ENCODE assay signal across 33 cellular contexts in the genomic region with DNA sequence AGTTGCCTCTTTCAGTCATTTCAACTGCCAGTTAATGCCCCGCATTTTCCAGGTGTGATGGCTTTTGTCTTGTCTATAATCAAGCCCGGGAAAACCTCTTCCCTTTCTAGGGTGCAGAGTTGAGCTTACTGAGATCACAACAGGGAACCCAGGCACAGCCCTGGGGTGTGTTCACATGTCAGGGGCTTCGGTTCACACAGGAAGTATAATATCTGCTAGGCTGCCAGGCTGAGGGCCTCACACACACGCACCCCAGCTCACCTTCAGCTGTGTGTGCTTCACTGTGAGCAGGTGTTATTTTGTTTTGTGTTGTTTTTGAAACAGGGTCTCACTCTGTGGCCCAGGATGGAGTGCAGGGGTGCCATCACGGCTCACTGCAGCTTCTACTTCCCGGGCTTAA. TPM values are rescaled to one million over a fixed set of nuclear protein-coding genes. Genes with fewer than 3 reads are reported as not detected.
A peak's percentile ranks its signal among the peaks of the same experiment; 100 is the strongest.
DNase-seq lines count a peak whose midpoint lies in the region; ATAC-seq and TF ChIP-seq lines count a peak whose summit lies in the region.
"Had no signal": no experiment of that assay in that cellular context is flagged by ENCODE, and none has a peak within 500 bp of the region (broad histone marks: within the 10 kb centered on the region; RNA-seq: fewer than 3 reads in every experiment).

No MANE protein-coding gene starts in this region.

- no peak overlapping the region for H3K27ac Mint-ChIP-seq in naive thymus-derived CD4-positive, alpha-beta T cell
- no peak overlapping the region for H3K27ac Mint-ChIP-seq in activated CD4-positive, alpha-beta memory T cell treated with anti-CD3 and anti-CD28 coated beads for 36 hours
- no peak overlapping the region for H3K27ac Mint-ChIP-seq in activated CD4-positive, alpha-beta T cell treated with anti-CD3 and anti-CD28 coated beads, Interleukin-2, amount 10 ng/mL, durations not matched to agents 24 days and 14 days
- H3K27ac Mint-ChIP-seq: GM23338 had no signal

- peak; percentile 14 for DNase-seq in GM12865 (ENCODE audit: low read depth)
- peak; percentile 24 for DNase-seq in UCSD-AML1 (lab: John Stamatoyannopoulos, UW; ENCODE audit: unreplicated experiment)
- DNase-seq in naive thymus-derived CD4-positive, alpha-beta T cell, result no peak
- no peak for DNase-seq in activated CD4-positive, alpha-beta memory T cell treated with anti-CD3 and anti-CD28 coated beads for 36 hours
- DNase-seq in NCI-H1105 (lab: John Stamatoyannopoulos, UW), result no peak
- no peak for DNase-seq in NCI-H146 (lab: John Stamatoyannopoulos, UW)
- no peak for DNase-seq in activated CD4-positive, alpha-beta T cell treated with anti-CD3 and anti-CD28 coated beads, Interleukin-2, amount 10 ng/mL, durations not matched to agents 24 days and 14 days
- DNase-seq: activated naive CD4-positive, alpha-beta T cell treated with Interleukin-2 at 50 U/mL for 16 hours; activated T-cell treated with anti-CD3 and anti-CD28 coated beads, Interleukin-2, amount 50 U/mL, for 1 hour; amygdala; colonic mucosa; EL; foreskin keratinocyte; heart left ventricle; midbrain; NCI-H2081; NCI-H345; NCI-H748 treated with DMSO at 0.1 percent for 48 hours; right cardiac atrium; SJCRH30; stimulated activated CD4-positive, alpha-beta T cell treated with anti-CD3 and anti-CD28 coated beads, Interleukin-2, amount 100 ng/mL, for 48 hours; stimulated activated naive B cell treated with anti-CD40 and anti-IgM and Interleukin-4, amounts not matched to agents 10 μg/mL and 1 μg/mL and 100 μg/mL, for 72 hours had no signal

- H3K36me3 Mint-ChIP-seq in naive thymus-derived CD4-positive, alpha-beta T cell, result peaks cover 0 to 11% (median 0%) of the 10 kb centered on the region in 5 donors
- no peaks in the 10 kb centered on the region for H3K36me3 Mint-ChIP-seq in activated CD4-positive, alpha-beta memory T cell treated with anti-CD3 and anti-CD28 coated beads for 36 hours
- H3K36me3 Mint-ChIP-seq in activated CD4-positive, alpha-beta T cell treated with anti-CD3 and anti-CD28 coated beads, Interleukin-2, amount 10 ng/mL, durations not matched to agents 24 days and 14 days (ENCODE audit: low read depth), result no peaks in the 10 kb centered on the region

- no peaks in the 10 kb centered on the region for H3K9me3 ChIP-seq in BLaER1
- H3K9me3 ChIP-seq in naive thymus-derived CD4-positive, alpha-beta T cell (ENCODE audit: control insufficient read depth in 2 of 3, low read length in 3 of 3), result no peaks in the 10 kb centered on the region
- H3K9me3 ChIP-seq: colonic mucosa, heart left ventricle, SJCRH30 had no signal

- H3K4me1 ChIP-seq in BLaER1, result peaks cover 66% of the 10 kb centered on the region
- H3K4me1 ChIP-seq in naive thymus-derived CD4-positive, alpha-beta T cell (ENCODE audit: control insufficient read depth in 2 of 2, insufficient read depth in 2 of 2, low read length in 2 of 2), result peaks cover 0 to 49% of the 10 kb centered on the region in 2 donors
- H3K4me1 ChIP-seq: colonic mucosa had no signal

- peak overlapping the region; percentile 16; the same call in 1 of the 2 replicates for H3K9ac ChIP-seq in BLaER1

- ATAC-seq in naive thymus-derived CD4-positive, alpha-beta T cell, result peak; percentile 88
- ATAC-seq: esophagus mucosa; foreskin keratinocyte; GM23338; heart left ventricle; right cardiac atrium; stimulated activated naive B cell treated with anti-CD40 and anti-IgM and Interleukin-4, amounts not matched to agents 10 μg/mL and 1 μg/mL and 100 μg/mL, for 72 hours had no signal

- CTCF ChIA-PET in naive thymus-derived CD4-positive, alpha-beta T cell (lab: Charles Lee), result no interaction called here
- CTCF ChIA-PET in activated CD4-positive, alpha-beta memory T cell treated with anti-CD3 and anti-CD28 coated beads for 36 hours (lab: Charles Lee), result interaction anchor here (1.1 to 1.2 kb wide), 2 partner anchors 28 to 419 kb away, joined by 3 to 5 read pairs; no protein-coding TSS in a partner anchor

- intact Hi-C loops in naive thymus-derived CD4-positive, alpha-beta T cell (cut with micrococcal nuclease), result no loop called here
- intact Hi-C loops in activated CD4-positive, alpha-beta memory T cell treated with anti-CD3 and anti-CD28 coated beads for 36 hours (cut with micrococcal nuclease), result no loop called here
- intact Hi-C loops in activated CD4-positive, alpha-beta T cell treated with anti-CD3 and anti-CD28 coated beads, Interleukin-2, amount 10 ng/mL, durations not matched to agents 24 days and 14 days (cut with micrococcal nuclease), result no loop called here

- no peak overlapping the region for H3K4me3 Mint-ChIP-seq in naive thymus-derived CD4-positive, alpha-beta T cell
- no peak overlapping the region for H3K4me3 Mint-ChIP-seq in activated CD4-positive, alpha-beta memory T cell treated with anti-CD3 and anti-CD28 coated beads for 36 hours
- H3K4me3 Mint-ChIP-seq in activated CD4-positive, alpha-beta T cell treated with anti-CD3 and anti-CD28 coated beads, Interleukin-2, amount 10 ng/mL, durations not matched to agents 24 days and 14 days, result no peak overlapping the region
- H3K4me3 Mint-ChIP-seq: GM23338; stimulated activated naive B cell treated with anti-CD40 and anti-IgM and Interleukin-4, amounts not matched to agents 10 μg/mL and 1 μg/mL and 100 μg/mL, for 72 hours had no signal

- H4K20me1 ChIP-seq in BLaER1, result no peaks in the 10 kb centered on the region

- peaks cover 0 to 26% (median 0%) of the 10 kb centered on the region in 7 donors for H3K4me1 Mint-ChIP-seq in naive thymus-derived CD4-positive, alpha-beta T cell
- H3K4me1 Mint-ChIP-seq in activated CD4-positive, alpha-beta memory T cell treated with anti-CD3 and anti-CD28 coated beads for 36 hours (ENCODE audit: low read depth), result no peaks in the 10 kb centered on the region
- no peaks in the 10 kb centered on the region for H3K4me1 Mint-ChIP-seq in activated CD4-positive, alpha-beta T cell treated with anti-CD3 and anti-CD28 coated beads, Interleukin-2, amount 10 ng/mL, durations not matched to agents 24 days and 14 days

- no peak for TF ChIP-seq CTCF in GM12865 (IDR thresholded peaks at IDR 0.05; ENCODE audit: insufficient read depth, low read depth, low read length, missing control alignments)

- H3K27me3 ChIP-seq in BLaER1, result no peaks in the 10 kb centered on the region
- no peaks in the 10 kb centered on the region for H3K27me3 ChIP-seq in naive thymus-derived CD4-positive, alpha-beta T cell (ENCODE audit: control insufficient read depth in 2 of 2, insufficient read depth in 2 of 2, low read length in 2 of 2)
- H3K27me3 ChIP-seq: colonic mucosa, heart left ventricle had no signal

- H3K9me3 Mint-ChIP-seq in naive thymus-derived CD4-positive, alpha-beta T cell, result no peaks in the 10 kb centered on the region
- no peaks in the 10 kb centered on the region for H3K9me3 Mint-ChIP-seq in activated CD4-positive, alpha-beta memory T cell treated with anti-CD3 and anti-CD28 coated beads for 36 hours
- H3K9me3 Mint-ChIP-seq in activated CD4-positive, alpha-beta T cell treated with anti-CD3 and anti-CD28 coated beads, Interleukin-2, amount 10 ng/mL, durations not matched to agents 24 days and 14 days, result no peaks in the 10 kb centered on the region
- H3K9me3 Mint-ChIP-seq: GM23338; stimulated activated naive B cell treated with anti-CD40 and anti-IgM and Interleukin-4, amounts not matched to agents 10 μg/mL and 1 μg/mL and 100 μg/mL, for 72 hours had no signal

- no peak overlapping the region for H3K4me3 ChIP-seq in BLaER1
- H3K4me3 ChIP-seq in GM12865 (ENCODE audit: low read depth, low read length), result no peak overlapping the region
- no peak overlapping the region for H3K4me3 ChIP-seq in naive thymus-derived CD4-positive, alpha-beta T cell (ENCODE audit: low read length)
- H3K4me3 ChIP-seq: colonic mucosa, GM23338, heart left ventricle, SJCRH30 had no signal

- no peaks in the 10 kb centered on the region for H3K27me3 Mint-ChIP-seq in naive thymus-derived CD4-positive, alpha-beta T cell
- no peaks in the 10 kb centered on the region for H3K27me3 Mint-ChIP-seq in activated CD4-positive, alpha-beta memory T cell treated with anti-CD3 and anti-CD28 coated beads for 36 hours
- no peaks in the 10 kb centered on the region for H3K27me3 Mint-ChIP-seq in activated CD4-positive, alpha-beta T cell treated with anti-CD3 and anti-CD28 coated beads, Interleukin-2, amount 10 ng/mL, durations not matched to agents 24 days and 14 days
- H3K27me3 Mint-ChIP-seq: stimulated activated naive B cell treated with anti-CD40 and anti-IgM and Interleukin-4, amounts not matched to agents 10 μg/mL and 1 μg/mL and 100 μg/mL, for 72 hours had no signal

- peak overlapping the region; percentile 88 for H3K27ac ChIP-seq in BLaER1
- H3K27ac ChIP-seq in naive thymus-derived CD4-positive, alpha-beta T cell (ENCODE audit: low read depth, low read length), result no peak overlapping the region
- H3K27ac ChIP-seq: C4-2B, colonic mucosa, foreskin keratinocyte, heart left ventricle, SJCRH30 had no signal

- no peaks in the 10 kb centered on the region; the same call in 1 of the 2 replicates for H3K36me3 ChIP-seq in BLaER1
- no peaks in the 10 kb centered on the region for H3K36me3 ChIP-seq in naive thymus-derived CD4-positive, alpha-beta T cell (ENCODE audit: control insufficient read depth in 2 of 3, insufficient read depth in 3 of 3, low read length in 3 of 3)
- H3K36me3 ChIP-seq: colonic mucosa, heart left ventricle, SJCRH30 had no signal

- peak overlapping the region; percentile 97 for H3K4me2 ChIP-seq in BLaER1
- H3K4me2 ChIP-seq: GM23338 had no signal

- POLR2A ChIA-PET in naive thymus-derived CD4-positive, alpha-beta T cell (lab: Charles Lee), result no interaction called here
- POLR2A ChIA-PET in activated CD4-positive, alpha-beta memory T cell treated with anti-CD3 and anti-CD28 coated beads for 36 hours (lab: Charles Lee), result no interaction called here

RNA-seq across cellular contexts. Expression of gene SOX10, which starts 9.7 kb away (rescaled TPM):
- total RNA-seq in naive thymus-derived CD4-positive, alpha-beta T cell, result not detected
- polyA plus RNA-seq in naive thymus-derived CD4-positive, alpha-beta T cell, result not detected
- total RNA-seq in activated CD4-positive, alpha-beta memory T cell treated with anti-CD3 and anti-CD28 coated beads for 36 hours, result not detected
- total RNA-seq in activated CD4-positive, alpha-beta T cell treated with anti-CD3 and anti-CD28 coated beads, Interleukin-2, amount 10 ng/mL, durations not matched to agents 24 days and 14 days, result not detected in 2 replicates
- total RNA-seq: bronchial epithelial cell; foreskin keratinocyte; kidney epithelial cell; SJCRH30; T-helper 1 cell treated with Interleukin-12 subunit alpha and Interleukin-12 subunit beta and Interleukin-4 antibody, amounts not matched to agents 30 ng/mL and 1 ng/mL, for 36 hours had no signal
- polyA plus RNA-seq: AG04450, neural cell had no signal

RNA-seq across cellular contexts. Expression of gene POLR2F, which starts 40.5 kb away (rescaled TPM):
- 10 to 100 TPM; 25.9 to 67.8 (median 43.9) TPM for total RNA-seq in naive thymus-derived CD4-positive, alpha-beta T cell
- 100 to 1,000 TPM; 108 to 137 TPM for polyA plus RNA-seq in naive thymus-derived CD4-positive, alpha-beta T cell
- total RNA-seq in activated CD4-positive, alpha-beta memory T cell treated with anti-CD3 and anti-CD28 coated beads for 36 hours, result 10 to 100 TPM; 67.7 to 74.9 TPM
- total RNA-seq in activated CD4-positive, alpha-beta T cell treated with anti-CD3 and anti-CD28 coated beads, Interleukin-2, amount 10 ng/mL, durations not matched to agents 24 days and 14 days, result 113 TPM in 2 replicates

RNA-seq across cellular contexts. Expression of gene C22orf23, which starts 40.6 kb away (rescaled TPM):
- total RNA-seq in naive thymus-derived CD4-positive, alpha-beta T cell, result under 1 TPM in 1 of 5 experiments, not detected in 4; 0.31 TPM
- not detected for polyA plus RNA-seq in naive thymus-derived CD4-positive, alpha-beta T cell
- under 1 TPM in 1 of 2 experiments, not detected in 1; 0.14 TPM for total RNA-seq in activated CD4-positive, alpha-beta memory T cell treated with anti-CD3 and anti-CD28 coated beads for 36 hours
- total RNA-seq in activated CD4-positive, alpha-beta T cell treated with anti-CD3 and anti-CD28 coated beads, Interleukin-2, amount 10 ng/mL, durations not matched to agents 24 days and 14 days, result 0.37 TPM in 1 of 2 replicates, not detected in the other
- total RNA-seq: bronchial epithelial cell; colonic mucosa; esophagus mucosa; kidney epithelial cell; lower leg skin; SJCRH30; T-helper 1 cell treated with Interleukin-12 subunit alpha and Interleukin-12 subunit beta and Interleukin-4 antibody, amounts not matched to agents 30 ng/mL and 1 ng/mL, for 36 hours; ureter had no signal
- polyA plus RNA-seq: GM23338 had no signal

Comparison
In these comparisons a context has a peak if more than half of its experiments do, and no peak if none do; other contexts are left out.
1. DNase-seq: peak in GM12865 (single experiment) and UCSD-AML1 (single experiment); none in naive thymus-derived CD4-positive, alpha-beta T cell (0 of 9), activated CD4-positive, alpha-beta memory T cell treated with anti-CD3 and anti-CD28 coated beads for 36 hours (single experiment), NCI-H1105 (single experiment), NCI-H146 (single experiment) and activated CD4-positive, alpha-beta T cell treated with anti-CD3 and anti-CD28 coated beads, Interleukin-2, amount 10 ng/mL, durations not matched to agents 24 days and 14 days (single experiment).